Comparison of ENCODE assay signal across 10 cellular contexts in the genomic region with DNA sequence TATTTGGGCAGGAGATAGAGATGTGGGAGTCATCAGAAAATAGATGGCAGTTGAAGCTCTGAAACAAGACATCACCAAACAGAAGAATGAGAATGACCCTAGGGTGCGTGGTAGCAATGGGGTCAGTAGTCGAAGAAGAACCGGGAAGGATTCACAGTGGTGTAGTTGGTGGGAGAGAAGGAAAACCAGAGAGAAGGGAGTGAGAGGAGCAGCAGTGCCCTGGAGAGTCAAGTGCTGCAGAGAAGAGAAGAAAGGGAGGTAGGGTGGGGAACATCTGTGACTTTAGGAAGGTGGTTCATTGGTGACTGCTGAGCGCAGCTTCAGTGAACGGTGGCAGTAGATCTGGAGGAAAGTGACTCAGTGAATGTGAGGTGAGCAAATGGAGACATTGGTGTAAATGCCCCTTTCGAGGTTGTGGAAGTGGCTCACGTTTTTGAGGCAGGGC. TPM values are rescaled to one million over a fixed set of nuclear protein-coding genes. Genes with fewer than 3 reads are reported as not detected.
DNase-seq lines count a peak whose midpoint lies in the region; ATAC-seq, FAIRE-seq and TF ChIP-seq lines count a peak whose summit lies in the region.
"Had no signal": no experiment of that assay in that cellular context is flagged by ENCODE, and none has a peak within 500 bp of the region (broad histone marks: within the 10 kb centered on the region; RNA-seq: fewer than 3 reads in every experiment).

No MANE protein-coding gene starts in this region.

- H3K27me3 Mint-ChIP-seq in type B pancreatic cell: peaks cover 6% of the 10 kb centered on the region

- POLR2A ChIA-PET in HepG2 (lab: Yijun Ruan, JAX): no interaction called here

- TF ChIP-seq EP300 in HepG2 (IDR thresholded peaks at IDR 0.05; ENCODE audit: low read depth in 2 of 2, low read length in 2 of 2) (no peak), HepG2 (CRISPR knock-in tag; IDR thresholded peaks at IDR 0.05; ENCODE audit: borderline replicate concordance) (no peak)

- no peak for ATAC-seq in HepG2

- DNase-seq in HepG2 (ENCODE audit: low spot score): no peak
- no peak for DNase-seq in Peyer's patch
- peak; percentile 16 for DNase-seq in effector CD4-positive, alpha-beta T cell
- no peak for DNase-seq in HuH-7.5 (ENCODE audit: low spot score)
- DNase-seq in medulla oblongata (ENCODE audit: extremely low spot score): no peak
- no peak for DNase-seq in type B pancreatic cell (ENCODE audit: extremely low spot score, unreplicated experiment)
- DNase-seq: NCI-H1436 treated with DMSO at 0.1 percent for 48 hours had no signal

- BruUV-seq in HepG2 (replicated peaks; lab: Mats Ljungman, UMichigan): no TSS peak

- no peak overlapping the region for H3K27ac Mint-ChIP-seq in type B pancreatic cell

- no peaks in the 10 kb centered on the region for H3K36me3 ChIP-seq in liver (ENCODE audit: control insufficient read depth in 4 of 4, insufficient read depth in 3 of 4, low read depth in 1 of 4, low read length in 3 of 4)
- H3K36me3 ChIP-seq in HepG2 (replicated peaks in 1 of 2; ENCODE audit: control insufficient read depth in 1 of 2, insufficient read depth in 2 of 2, low read length in 2 of 2): no peaks in the 10 kb centered on the region
- no peaks in the 10 kb centered on the region for H3K36me3 ChIP-seq in Peyer's patch
- H3K36me3 ChIP-seq in thymus (ENCODE audit: control insufficient read depth, insufficient read depth): no peaks in the 10 kb centered on the region
- H3K36me3 ChIP-seq: BLaER1 had no signal

- no peak overlapping the region for H3K4me2 ChIP-seq in HepG2 (ENCODE audit: low read depth, low read length)
- H3K4me2 ChIP-seq: BLaER1 had no signal

- H3K36me3 Mint-ChIP-seq in type B pancreatic cell: no peaks in the 10 kb centered on the region

- peaks cover 14% of the 10 kb centered on the region for H3K4me1 Mint-ChIP-seq in type B pancreatic cell (ENCODE audit: unreplicated experiment)

- TF ChIP-seq CTCF in liver (IDR thresholded peaks at IDR 0.05; ENCODE audit: low read depth, low read length, missing input control): no peak
- TF ChIP-seq CTCF in HepG2 (CRISPR knock-in tag; IDR thresholded peaks at IDR 0.05): no peak
- TF ChIP-seq CTCF in Peyer's patch (IDR thresholded peaks at IDR 0.05): no peak
- TF ChIP-seq CTCF in type B pancreatic cell (conservative IDR thresholded peaks at IDR 0.05): no peak

- no peaks in the 10 kb centered on the region for H3K4me1 ChIP-seq in liver (ENCODE audit: control insufficient read depth in 4 of 4, insufficient read depth in 4 of 4, low read length in 3 of 4)
- H3K4me1 ChIP-seq in HepG2 (ENCODE audit: insufficient read depth, low read length): no peaks in the 10 kb centered on the region
- peaks cover 0 to 16% (median 8%) of the 10 kb centered on the region in 4 donors for H3K4me1 ChIP-seq in Peyer's patch
- H3K4me1 ChIP-seq in thymus (ENCODE audit: control insufficient read depth, insufficient read depth, low read length): peaks cover 30% of the 10 kb centered on the region
- H3K4me1 ChIP-seq: BLaER1 had no signal

- H3K4me3 Mint-ChIP-seq in type B pancreatic cell: no peak overlapping the region

- 90% methylated on average over 7 of the region's 7 CpGs for WGBS in liver
- 1% methylated on average over 7 of the region's 7 CpGs for WGBS in HepG2 (ENCODE audit: low lambda C conversion rate)
- 75% methylated on average over 7 of the region's 7 CpGs for WGBS in thymus

- H3K9ac ChIP-seq in liver (ENCODE audit: low read depth in 1 of 2, low read length in 2 of 2): no peak overlapping the region
- no peak overlapping the region for H3K9ac ChIP-seq in HepG2 (ENCODE audit: insufficient read depth, low read depth, low read length)
- H3K9ac ChIP-seq: BLaER1 had no signal

- H2AFZ ChIP-seq in HepG2 (ENCODE audit: low read length): no peak overlapping the region

- H3K27me3 ChIP-seq in liver (ENCODE audit: control insufficient read depth in 4 of 4, insufficient read depth in 4 of 4, low read length in 3 of 4) (no peaks in the 10 kb centered on the region), HepG2 (ENCODE audit: control insufficient read depth in 1 of 2, insufficient read depth in 2 of 2, low read length in 2 of 2) (peaks cover 0 to 22% of the 10 kb centered on the region in 2 experiments; a peak in 2 of 5 replicates), Peyer's patch (no peaks in the 10 kb centered on the region), thymus (ENCODE audit: control insufficient read depth, insufficient read depth) (no peaks in the 10 kb centered on the region)
- H3K27me3 ChIP-seq: BLaER1 had no signal

- peak overlapping the region; percentile 42 to 44 for H3K27ac ChIP-seq in liver (ENCODE audit: low read depth in 1 of 2, low read length in 2 of 2)
- H3K27ac ChIP-seq in HepG2 (ENCODE audit: extremely low read length, insufficient read depth, low read length): no peak overlapping the region
- H3K27ac ChIP-seq in Peyer's patch: peak overlapping the region; percentile 6 to 77 (median 26)
- H3K27ac ChIP-seq in thymus (ENCODE audit: low read depth): peak overlapping the region; percentile 43
- H3K27ac ChIP-seq: BLaER1 had no signal

- TF ChIP-seq RAD21 in liver (IDR thresholded peaks at IDR 0.05) (no peak), HepG2 (CRISPR knock-in tag; IDR thresholded peaks at IDR 0.05) (no peak)

- TF ChIP-seq POLR2A in HepG2 (IDR thresholded peaks at IDR 0.05; ENCODE audit: insufficient read depth in 1 of 2, low read depth in 2 of 2, low read length in 2 of 2): no peak
- TF ChIP-seq POLR2A in Peyer's patch (IDR thresholded peaks at IDR 0.05): no peak

- H3K79me2 ChIP-seq in HepG2 (ENCODE audit: insufficient read depth, low read length): no peaks in the 10 kb centered on the region

- intact Hi-C loops in HepG2 (cut with micrococcal nuclease; ENCODE audit: unreplicated experiment): no loop called here

- H3K9me3 ChIP-seq in liver (ENCODE audit: control insufficient read depth in 4 of 4, low read length in 3 of 4) (no peaks in the 10 kb centered on the region), HepG2 (ENCODE audit: low read length) (no peaks in the 10 kb centered on the region), Peyer's patch (no peaks in the 10 kb centered on the region), thymus (ENCODE audit: control insufficient read depth) (no peaks in the 10 kb centered on the region)
- H3K9me3 ChIP-seq: BLaER1 had no signal

- CTCF ChIA-PET in HepG2 (lab: Yijun Ruan, JAX; ENCODE audit: low intra/inter-chr PET ratio, low total read pairs): no interaction called here

- H3K4me3 ChIP-seq in liver (ENCODE audit: low read depth in 1 of 3, low read length in 3 of 3) (no peak overlapping the region), HepG2 (replicated peaks in 1 of 3; ENCODE audit: insufficient read depth in 1 of 3, low read depth in 2 of 3, low read length in 3 of 3) (no peak overlapping the region), Peyer's patch (no peak overlapping the region), thymus (ENCODE audit: low read length) (no peak overlapping the region)
- H3K4me3 ChIP-seq: BLaER1 had no signal

- no peak for FAIRE-seq in HepG2 (lab: Jason Lieb, UNC)

- H3K9me3 Mint-ChIP-seq in type B pancreatic cell: no peaks in the 10 kb centered on the region

- H4K20me1 ChIP-seq in HepG2 (ENCODE audit: insufficient read depth, low read length): no peaks in the 10 kb centered on the region
- H4K20me1 ChIP-seq: BLaER1 had no signal

- in situ Hi-C loops in HepG2 (cut with HindIII; ENCODE audit: extremely low pct_ligation_motif_present, low pct_unique_long_range_greater_than_20kb): no loop called here

TF ChIP-seq in HepG2, 621 proteins besides CTCF, POLR2A, EP300 and RAD21 (continues in another document):
- no peak for TF ChIP-seq PAX8 (CRISPR knock-in tag; IDR thresholded peaks at IDR 0.05; ENCODE audit: borderline replicate concordance)
- TF ChIP-seq PLRG1 (conservative IDR thresholded peaks at IDR 0.05): no peak
- TF ChIP-seq YEATS4 (CRISPR knock-in tag; IDR thresholded peaks at IDR 0.05; ENCODE audit: borderline replicate concordance): no peak
- TF ChIP-seq ZBTB7B (CRISPR knock-in tag; IDR thresholded peaks at IDR 0.05): no peak
- TF ChIP-seq ZNF678 (CRISPR knock-in tag; IDR thresholded peaks at IDR 0.05): no peak
- TF ChIP-seq ZKSCAN5 (CRISPR knock-in tag; IDR thresholded peaks at IDR 0.05): no peak

RNA-seq across cellular contexts. Expression of a gene that starts 36.5 kb away (rescaled TPM):
- total RNA-seq in liver (1 to 10 TPM; 2.5 to 3.8 TPM), HepG2 (2016; rRNA removed; fragmentation: Illumina TruSeq; extraction: Trizol) (not detected in 2 replicates), Peyer's patch (1 to 10 TPM; 7.0 to 9.5 (median 7.6) TPM), type B pancreatic cell (ENCODE audit: low replicate concordance) (43.7 and 65.4 TPM in 2 replicates)
- polyA plus RNA-seq in liver (1 to 10 TPM; 2.7 to 4.1 TPM), HepG2 (2011; rRNA removed) (0.01 TPM in 1 of 2 replicates, not detected in the other), thymus (19.1 TPM)
- not detected in 2 replicates for total RNA-seq in HepG2 (2016; cell fraction: cytosol; rRNA removed; fragmentation: Illumina TruSeq; extraction: Trizol; ENCODE audit: low read depth)
- not detected in 2 replicates for total RNA-seq in HepG2 (2016; cell fraction: insoluble cytoplasmic fraction; rRNA removed; fragmentation: Illumina TruSeq; extraction: Trizol)
- total RNA-seq in HepG2 (2016; cell fraction: membrane; rRNA removed; fragmentation: Illumina TruSeq; extraction: Trizol): not detected in 2 replicates
- not detected in 2 replicates for total RNA-seq in HepG2 (2016; cell fraction: nucleus; rRNA removed; fragmentation: Illumina TruSeq; extraction: Trizol)
- polyA plus RNA-seq in HepG2 (2011; cell fraction: cytosol; rRNA removed): 0.07 and 0.10 TPM in 2 replicates
- polyA plus RNA-seq in HepG2 (2011; cell fraction: nucleus; rRNA removed): not detected in 2 replicates
- polyA plus RNA-seq in HepG2 (2012): not detected in 2 replicates
- not detected in 2 replicates for polyA plus RNA-seq in HepG2 (2016; cell fraction: cytosol; fragmentation: Illumina TruSeq; extraction: Trizol; ENCODE audit: low read depth)
- 0.04 TPM in 1 of 2 replicates, not detected in the other for polyA plus RNA-seq in HepG2 (2016; cell fraction: insoluble cytoplasmic fraction; fragmentation: Illumina TruSeq; extraction: Trizol; ENCODE audit: low read depth)
- 0.05 TPM in 1 of 2 replicates, not detected in the other for polyA plus RNA-seq in HepG2 (2016; cell fraction: membrane; fragmentation: Illumina TruSeq; extraction: Trizol; ENCODE audit: low read depth)
- not detected in 2 replicates for polyA plus RNA-seq in HepG2 (2016; cell fraction: nucleus; fragmentation: Illumina TruSeq; extraction: Trizol; ENCODE audit: insufficient read depth, low read depth)
- polyA minus RNA-seq in HepG2 (2011; rRNA and poly(A)+ RNA removed; ENCODE audit: low replicate concordance): 4.4 TPM in 1 of 2 replicates, not detected in the other
- polyA minus RNA-seq in HepG2 (2011; cell fraction: cytosol; rRNA and poly(A)+ RNA removed): not detected in 2 replicates
- polyA minus RNA-seq in HepG2 (2011; cell fraction: nucleus; rRNA and poly(A)+ RNA removed): not detected in 2 replicates
